ENCODE assay signal across 1 cellular context in genomic region chr19:50053119-50053518, GRCh38.
TF ChIP-seq lines count a peak whose summit lies in the region.

No MANE protein-coding gene starts in this region.

TF ChIP-seq in GM12878, 131 proteins besides CTCF, POLR2A, EP300 and RAD21 (continued from another document):
- no peak for TF ChIP-seq FOS (IDR thresholded peaks at IDR 0.05; ENCODE audit: borderline replicate concordance, extremely low read depth, insufficient read length)
